Comparison of ENCODE assay signal across 1 cellular context in the genomic region with DNA sequence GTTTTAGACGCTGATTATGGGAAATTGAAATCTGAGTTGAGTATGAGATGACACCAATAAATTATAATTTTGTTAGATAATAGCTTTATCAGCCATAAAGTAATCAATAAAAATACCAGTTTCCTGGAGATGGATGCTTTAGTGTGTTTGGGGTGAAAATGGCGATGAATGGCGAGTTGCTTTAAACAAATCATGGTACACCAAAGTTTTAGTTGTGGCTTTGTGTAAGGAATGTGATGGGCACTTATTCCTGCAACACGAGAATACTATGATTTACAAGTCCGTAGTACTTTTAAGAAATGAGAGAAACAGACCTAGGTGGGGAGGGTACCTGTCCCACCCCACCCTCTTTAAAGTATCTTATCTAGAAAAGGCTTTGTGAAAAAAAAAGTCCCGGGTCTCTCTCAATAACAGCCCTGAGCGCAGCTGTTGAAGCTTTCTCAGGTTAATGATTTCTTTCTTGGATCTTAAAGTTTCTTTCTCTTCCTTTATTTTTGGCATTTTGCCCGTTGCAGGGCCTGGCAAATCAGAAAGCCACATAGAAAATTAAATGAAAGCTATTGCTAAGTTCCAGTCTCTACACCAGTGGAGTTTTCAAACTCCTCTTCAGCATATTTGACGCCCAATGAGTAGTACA.
TF ChIP-seq lines count a peak whose summit lies in the region.

No MANE protein-coding gene starts in this region.

TF ChIP-seq in K562, 482 proteins besides CTCF, POLR2A, EP300 and RAD21 (continued from another document):
- TF ChIP-seq, protein P1, sequence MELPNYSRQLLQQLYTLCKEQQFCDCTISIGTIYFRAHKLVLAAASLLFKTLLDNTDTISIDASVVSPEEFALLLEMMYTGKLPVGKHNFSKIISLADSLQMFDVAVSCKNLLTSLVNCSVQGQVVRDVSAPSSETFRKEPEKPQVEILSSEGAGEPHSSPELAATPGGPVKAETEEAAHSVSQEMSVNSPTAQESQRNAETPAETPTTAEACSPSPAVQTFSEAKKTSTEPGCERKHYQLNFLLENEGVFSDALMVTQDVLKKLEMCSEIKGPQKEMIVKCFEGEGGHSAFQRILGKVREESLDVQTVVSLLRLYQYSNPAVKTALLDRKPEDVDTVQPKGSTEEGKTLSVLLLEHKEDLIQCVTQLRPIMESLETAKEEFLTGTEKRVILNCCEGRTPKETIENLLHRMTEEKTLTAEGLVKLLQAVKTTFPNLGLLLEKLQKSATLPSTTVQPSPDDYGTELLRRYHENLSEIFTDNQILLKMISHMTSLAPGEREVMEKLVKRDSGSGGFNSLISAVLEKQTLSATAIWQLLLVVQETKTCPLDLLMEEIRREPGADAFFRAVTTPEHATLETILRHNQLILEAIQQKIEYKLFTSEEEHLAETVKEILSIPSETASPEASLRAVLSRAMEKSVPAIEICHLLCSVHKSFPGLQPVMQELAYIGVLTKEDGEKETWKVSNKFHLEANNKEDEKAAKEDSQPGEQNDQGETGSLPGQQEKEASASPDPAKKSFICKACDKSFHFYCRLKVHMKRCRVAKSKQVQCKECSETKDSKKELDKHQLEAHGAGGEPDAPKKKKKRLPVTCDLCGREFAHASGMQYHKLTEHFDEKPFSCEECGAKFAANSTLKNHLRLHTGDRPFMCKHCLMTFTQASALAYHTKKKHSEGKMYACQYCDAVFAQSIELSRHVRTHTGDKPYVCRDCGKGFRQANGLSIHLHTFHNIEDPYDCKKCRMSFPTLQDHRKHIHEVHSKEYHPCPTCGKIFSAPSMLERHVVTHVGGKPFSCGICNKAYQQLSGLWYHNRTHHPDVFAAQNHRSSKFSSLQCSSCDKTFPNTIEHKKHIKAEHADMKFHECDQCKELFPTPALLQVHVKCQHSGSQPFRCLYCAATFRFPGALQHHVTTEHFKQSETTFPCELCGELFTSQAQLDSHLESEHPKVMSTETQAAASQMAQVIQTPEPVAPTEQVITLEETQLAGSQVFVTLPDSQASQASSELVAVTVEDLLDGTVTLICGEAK (IDR thresholded peaks at IDR 0.05) = no peak
- TF ChIP-seq, protein P1 (CRISPR knock-in tag; IDR thresholded peaks at IDR 0.05) = no peak
- TF ChIP-seq C11orf30 (IDR thresholded peaks at IDR 0.05; ENCODE audit: low read depth) (peak; percentile 19; the same call in 1 of the 2 replicates), BRD4 (IDR thresholded peaks at IDR 0.05) (peak; percentile 6; the same call in 1 of the 2 replicates), ERF (CRISPR knock-in tag; IDR thresholded peaks at IDR 0.05) (no peak), TEAD2 (tag; IDR thresholded peaks at IDR 0.05) (no peak), ZNF584 (CRISPR knock-in tag; IDR thresholded peaks at IDR 0.05; ENCODE audit: low read depth) (no peak), CBFA2T3 (IDR thresholded peaks at IDR 0.05) (no peak), BRF1 (IDR thresholded peaks at IDR 0.05; ENCODE audit: borderline replicate concordance, extremely low read depth, insufficient read length) (no peak), GATAD2B (IDR thresholded peaks at IDR 0.05; ENCODE audit: borderline replicate concordance) (peak; percentile 29; the same call in 1 of the 2 replicates), POLR2AphosphoS5 (IDR thresholded peaks at IDR 0.05; ENCODE audit: control insufficient read depth, insufficient read depth, low read depth, low read length) (0 out of 2 replicates have a peak, but pooled peaks have one; percentile 42), OTX1 (CRISPR knock-in tag; IDR thresholded peaks at IDR 0.05) (no peak), SAP30 (IDR thresholded peaks at IDR 0.05; ENCODE audit: borderline replicate concordance, insufficient read depth, low read depth, low read length, poor library complexity, severe bottlenecking) (peak; percentile 35)
- TF ChIP-seq, protein P2, sequence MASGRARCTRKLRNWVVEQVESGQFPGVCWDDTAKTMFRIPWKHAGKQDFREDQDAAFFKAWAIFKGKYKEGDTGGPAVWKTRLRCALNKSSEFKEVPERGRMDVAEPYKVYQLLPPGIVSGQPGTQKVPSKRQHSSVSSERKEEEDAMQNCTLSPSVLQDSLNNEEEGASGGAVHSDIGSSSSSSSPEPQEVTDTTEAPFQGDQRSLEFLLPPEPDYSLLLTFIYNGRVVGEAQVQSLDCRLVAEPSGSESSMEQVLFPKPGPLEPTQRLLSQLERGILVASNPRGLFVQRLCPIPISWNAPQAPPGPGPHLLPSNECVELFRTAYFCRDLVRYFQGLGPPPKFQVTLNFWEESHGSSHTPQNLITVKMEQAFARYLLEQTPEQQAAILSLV (tag; IDR thresholded peaks at IDR 0.05) = no peak
- TF ChIP-seq, protein P3, sequence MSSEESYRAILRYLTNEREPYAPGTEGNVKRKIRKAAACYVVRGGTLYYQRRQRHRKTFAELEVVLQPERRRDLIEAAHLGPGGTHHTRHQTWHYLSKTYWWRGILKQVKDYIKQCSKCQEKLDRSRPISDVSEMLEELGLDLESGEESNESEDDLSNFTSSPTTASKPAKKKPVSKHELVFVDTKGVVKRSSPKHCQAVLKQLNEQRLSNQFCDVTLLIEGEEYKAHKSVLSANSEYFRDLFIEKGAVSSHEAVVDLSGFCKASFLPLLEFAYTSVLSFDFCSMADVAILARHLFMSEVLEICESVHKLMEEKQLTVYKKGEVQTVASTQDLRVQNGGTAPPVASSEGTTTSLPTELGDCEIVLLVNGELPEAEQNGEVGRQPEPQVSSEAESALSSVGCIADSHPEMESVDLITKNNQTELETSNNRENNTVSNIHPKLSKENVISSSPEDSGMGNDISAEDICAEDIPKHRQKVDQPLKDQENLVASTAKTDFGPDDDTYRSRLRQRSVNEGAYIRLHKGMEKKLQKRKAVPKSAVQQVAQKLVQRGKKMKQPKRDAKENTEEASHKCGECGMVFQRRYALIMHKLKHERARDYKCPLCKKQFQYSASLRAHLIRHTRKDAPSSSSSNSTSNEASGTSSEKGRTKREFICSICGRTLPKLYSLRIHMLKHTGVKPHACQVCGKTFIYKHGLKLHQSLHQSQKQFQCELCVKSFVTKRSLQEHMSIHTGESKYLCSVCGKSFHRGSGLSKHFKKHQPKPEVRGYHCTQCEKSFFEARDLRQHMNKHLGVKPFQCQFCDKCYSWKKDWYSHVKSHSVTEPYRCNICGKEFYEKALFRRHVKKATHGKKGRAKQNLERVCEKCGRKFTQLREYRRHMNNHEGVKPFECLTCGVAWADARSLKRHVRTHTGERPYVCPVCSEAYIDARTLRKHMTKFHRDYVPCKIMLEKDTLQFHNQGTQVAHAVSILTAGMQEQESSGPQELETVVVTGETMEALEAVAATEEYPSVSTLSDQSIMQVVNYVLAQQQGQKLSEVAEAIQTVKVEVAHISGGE (CRISPR knock-in tag; IDR thresholded peaks at IDR 0.05) = peak in 1 of 3 experiments; percentile 6; a peak in 1 of 6 replicates
- TF ChIP-seq, protein P4, sequence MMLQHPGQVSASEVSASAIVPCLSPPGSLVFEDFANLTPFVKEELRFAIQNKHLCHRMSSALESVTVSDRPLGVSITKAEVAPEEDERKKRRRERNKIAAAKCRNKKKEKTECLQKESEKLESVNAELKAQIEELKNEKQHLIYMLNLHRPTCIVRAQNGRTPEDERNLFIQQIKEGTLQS (IDR thresholded peaks at IDR 0.05) = peak; percentile 12; the same call in 1 of the 2 replicates
- TF ChIP-seq, protein P4 (CRISPR knock-in tag; conservative IDR thresholded peaks at IDR 0.05) = no peak
